In genomic region chr5:100464418-100464817, GRCh38 we compare ENCODE assay signal across 17 cellular contexts.
DNase-seq lines count a peak whose midpoint lies in the region; TF ChIP-seq lines count a peak whose summit lies in the region.
"Had no signal": no experiment of that assay in that cellular context is flagged by ENCODE, and none has a peak within 500 bp of the region (broad histone marks: within the 10 kb centered on the region; RNA-seq: fewer than 3 reads in every experiment).

No MANE protein-coding gene starts in this region.

- H3K36me3 ChIP-seq in brain microvascular endothelial cell (replicated peaks), result no peaks in the 10 kb centered on the region

- in situ Hi-C loops in brain microvascular endothelial cell (cut with HindIII; ENCODE audit: low pct_ligation_motif_present, low sequenced_read_pairs), result no loop called here

- TF ChIP-seq CTCF in brain microvascular endothelial cell (IDR thresholded peaks at IDR 0.05; ENCODE audit: low read depth, low read length, missing control alignments), result no peak

- DNase-seq in A172 (ENCODE audit: low spot score), result peak; percentile 85
- peak; percentile 4 for DNase-seq in HPDE6-E6E7 (ENCODE audit: extremely low spot score)
- peak; percentile 81 for DNase-seq in brain microvascular endothelial cell
- peak; percentile 64 for DNase-seq in iris pigment epithelial cell (ENCODE audit: low read depth)
- no peak for DNase-seq in NCI-H1436 (lab: John Stamatoyannopoulos, UW)
- no peak for DNase-seq in SHP77 (lab: John Stamatoyannopoulos, UW)
- DNase-seq in NCI-H82 (lab: John Stamatoyannopoulos, UW), result no peak
- no peak for DNase-seq in cortex of kidney (lab: John Stamatoyannopoulos, UW)
- DNase-seq: activated CD4-positive, alpha-beta T cell treated with anti-CD3 and anti-CD28 coated beads for 1 hour; activated T-cell treated with anti-CD3 and anti-CD28 coated beads, Interleukin-2, amount 50 U/mL, for 1 hour; effector memory CD4-positive, alpha-beta T cell; HFFc6; NCI-H1092; NCI-H345; small intestine; T-cell had no signal

- no peak overlapping the region for H3K4me3 ChIP-seq in brain microvascular endothelial cell (ENCODE audit: low read depth, low read length)
- H3K4me3 ChIP-seq: lung had no signal

- H3K27me3 ChIP-seq in brain microvascular endothelial cell (replicated peaks), result no peaks in the 10 kb centered on the region

- peak overlapping the region; percentile 32 for H3K27ac ChIP-seq in brain microvascular endothelial cell

Comparison
In these comparisons a context has a peak if more than half of its experiments do, and no peak if none do; other contexts are left out.
1. DNase-seq: peak in A172 (single experiment), HPDE6-E6E7 (single experiment), brain microvascular endothelial cell (single experiment) and iris pigment epithelial cell (single experiment); none in NCI-H1436 (single experiment), SHP77 (0 of 2), NCI-H82 (single experiment) and cortex of kidney (single experiment).